In the genomic region with DNA sequence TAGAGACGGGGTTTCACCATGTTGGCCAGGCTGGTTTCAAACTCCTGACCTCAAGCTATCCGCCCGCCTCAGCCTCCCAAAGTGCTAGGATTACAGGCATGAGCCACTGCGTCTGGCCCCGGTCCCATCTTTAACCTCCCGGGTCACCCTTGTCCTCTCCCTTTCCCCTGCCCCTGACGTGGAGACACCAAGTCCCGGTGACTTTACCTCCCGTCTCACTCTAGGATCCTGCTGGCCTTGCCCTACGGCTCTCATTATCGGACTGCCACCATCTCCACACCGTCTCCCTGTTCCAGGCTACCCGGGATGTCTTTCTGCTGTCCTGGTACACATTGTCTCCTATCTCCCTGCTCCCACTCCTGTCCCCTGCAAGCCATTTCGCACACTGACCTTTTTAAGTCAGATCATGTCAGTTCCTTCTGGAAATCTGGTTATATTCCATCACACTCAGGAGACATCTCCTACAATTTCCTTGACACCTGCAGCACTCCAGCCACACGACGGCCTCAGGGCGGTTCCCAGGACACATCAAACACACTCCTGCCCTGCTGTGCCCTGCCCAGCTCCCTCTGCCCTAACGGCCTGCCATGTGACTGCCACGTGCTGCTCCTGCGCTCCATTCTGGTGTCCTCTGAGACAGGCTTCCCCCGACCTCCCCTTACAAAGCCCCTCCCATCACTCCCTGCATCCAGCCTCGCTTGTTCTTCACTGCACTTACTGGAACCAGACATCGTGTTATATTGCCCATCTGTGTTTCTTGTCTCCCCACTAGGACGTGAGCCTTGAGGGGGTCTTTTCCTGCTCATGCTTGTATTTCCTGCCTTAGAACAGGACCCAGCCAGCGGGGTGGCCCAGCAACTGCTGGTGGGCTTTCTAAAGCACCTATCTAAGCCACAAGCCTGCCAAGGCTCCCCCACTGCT, we compare ENCODE assay signal across 9 cellular contexts. TPM values are rescaled to one million over a fixed set of nuclear protein-coding genes. Genes with fewer than 3 reads are reported as not detected.
DNase-seq lines count a peak whose midpoint lies in the region; ATAC-seq, FAIRE-seq and TF ChIP-seq lines count a peak whose summit lies in the region.
"Had no signal": no experiment of that assay in that cellular context is flagged by ENCODE, and none has a peak within 500 bp of the region (broad histone marks: within the 10 kb centered on the region; RNA-seq: fewer than 3 reads in every experiment).

No MANE protein-coding gene starts in this region.

- H3K36me3 ChIP-seq in keratinocyte (ENCODE audit: control insufficient read depth in 2 of 2, extremely low read depth in 1 of 2, insufficient read depth in 2 of 2, low read length in 2 of 2) = no peaks in the 10 kb centered on the region

- H3K9ac ChIP-seq in keratinocyte (ENCODE audit: control insufficient read depth, extremely low read depth, insufficient read depth, low read length) = no peak overlapping the region

- intact Hi-C loops in activated CD4-positive, alpha-beta memory T cell treated with anti-CD3 and anti-CD28 coated beads for 36 hours (cut with micrococcal nuclease) = loop anchor here (1.0 to 5.0 kb wide), 4 partner anchors 60 to 425 kb away; no protein-coding TSS in a partner anchor

- POLR2A ChIA-PET in activated CD4-positive, alpha-beta memory T cell treated with anti-CD3 and anti-CD28 coated beads for 36 hours (lab: Charles Lee) = interaction anchor here (1.1 kb wide), 1 partner anchor 62 kb away, joined by 5 read pairs; a partner anchor contains a TSS

- no peak for FAIRE-seq in keratinocyte (lab: Jason Lieb, UNC)

- ATAC-seq in stimulated activated naive B cell treated with anti-CD40 and anti-IgM and Interleukin-4, amounts not matched to agents 10 μg/mL and 1 μg/mL and 100 μg/mL, for 72 hours (replicated peaks) = no peak
- ATAC-seq in GM18520 (IDR thresholded peaks at IDR 0.05; ENCODE audit: unreplicated experiment) (no peak), HG02623 (IDR thresholded peaks at IDR 0.05; ENCODE audit: unreplicated experiment) (no peak)

- peak; percentile 12 for DNase-seq in NCI-H146 (lab: John Stamatoyannopoulos, UW)
- DNase-seq in NCI-H146 treated with DMSO at 0.1 percent for 48 hours (lab: John Stamatoyannopoulos, UW; ENCODE audit: unreplicated experiment) = no peak
- no peak for DNase-seq in activated CD4-positive, alpha-beta memory T cell treated with anti-CD3 and anti-CD28 coated beads for 36 hours
- DNase-seq in keratinocyte (ENCODE audit: low read depth, low spot score) = no peak
- no peak for DNase-seq in stimulated activated naive B cell treated with anti-CD40 and anti-IgM and Interleukin-4, amounts not matched to agents 10 μg/mL and 1 μg/mL and 100 μg/mL, for 72 hours
- no peak for DNase-seq in foreskin melanocyte

- CTCF ChIA-PET in activated CD4-positive, alpha-beta memory T cell treated with anti-CD3 and anti-CD28 coated beads for 36 hours (lab: Charles Lee) = interaction anchor here (0.6 to 3.8 kb wide), 32 partner anchors 8 to 636 kb away, joined by 3 to 36 read pairs (median 4); a partner anchor contains a TSS

- peak overlapping the region; percentile 59 for H2AFZ ChIP-seq in keratinocyte (ENCODE audit: control insufficient read depth, low read length)

- no peak overlapping the region for H3K27ac Mint-ChIP-seq in activated CD4-positive, alpha-beta memory T cell treated with anti-CD3 and anti-CD28 coated beads for 36 hours
- peak overlapping the region; percentile 76 for H3K27ac Mint-ChIP-seq in stimulated activated naive B cell treated with anti-CD40 and anti-IgM and Interleukin-4, amounts not matched to agents 10 μg/mL and 1 μg/mL and 100 μg/mL, for 72 hours

- H3K9me3 Mint-ChIP-seq in activated CD4-positive, alpha-beta memory T cell treated with anti-CD3 and anti-CD28 coated beads for 36 hours = no peaks in the 10 kb centered on the region
- H3K9me3 Mint-ChIP-seq in stimulated activated naive B cell treated with anti-CD40 and anti-IgM and Interleukin-4, amounts not matched to agents 10 μg/mL and 1 μg/mL and 100 μg/mL, for 72 hours = no peaks in the 10 kb centered on the region

- peak overlapping the region; percentile 35 for H3K4me2 ChIP-seq in keratinocyte (ENCODE audit: control insufficient read depth, extremely low read depth, insufficient read depth, low read depth, low read length)

- no peak overlapping the region for H3K4me3 ChIP-seq in keratinocyte (ENCODE audit: control insufficient read depth in 2 of 3, extremely low read depth in 1 of 3, insufficient read depth in 2 of 3, low read depth in 1 of 3, low read length in 3 of 3)

- dilution Hi-C loops in keratinocyte (cut with MboI; ENCODE audit: extremely low pct_ligation_motif_present, low sequenced_read_pairs) = no loop called here

- TF ChIP-seq CTCF in keratinocyte (optimal IDR thresholded peaks at IDR 0.05 in 1 of 3, IDR thresholded peaks at IDR 0.05 in 1 of 3, conservative IDR thresholded peaks at IDR 0.05 in 1 of 3; ENCODE audit: extremely low read depth in 1 of 3, insufficient read depth in 2 of 3, low read length in 3 of 3) = no peak

- peak overlapping the region; percentile 13 for H3K4me3 Mint-ChIP-seq in activated CD4-positive, alpha-beta memory T cell treated with anti-CD3 and anti-CD28 coated beads for 36 hours
- H3K4me3 Mint-ChIP-seq in stimulated activated naive B cell treated with anti-CD40 and anti-IgM and Interleukin-4, amounts not matched to agents 10 μg/mL and 1 μg/mL and 100 μg/mL, for 72 hours = peak overlapping the region; percentile 80 to 84

- no peak overlapping the region for H3K27ac ChIP-seq in keratinocyte (ENCODE audit: control insufficient read depth, insufficient read depth, low read length)

- H3K4me1 Mint-ChIP-seq in activated CD4-positive, alpha-beta memory T cell treated with anti-CD3 and anti-CD28 coated beads for 36 hours (ENCODE audit: low read depth) = peaks cover 14% of the 10 kb centered on the region
- H3K4me1 Mint-ChIP-seq in stimulated activated naive B cell treated with anti-CD40 and anti-IgM and Interleukin-4, amounts not matched to agents 10 μg/mL and 1 μg/mL and 100 μg/mL, for 72 hours = peaks cover 22 to 30% of the 10 kb centered on the region in 2 donors

- no peaks in the 10 kb centered on the region for H4K20me1 ChIP-seq in keratinocyte (ENCODE audit: control insufficient read depth, extremely low read depth, insufficient read depth, low read length)

- no peaks in the 10 kb centered on the region for H3K9me3 ChIP-seq in keratinocyte (ENCODE audit: control insufficient read depth, low read depth, low read length)

- H3K36me3 Mint-ChIP-seq in activated CD4-positive, alpha-beta memory T cell treated with anti-CD3 and anti-CD28 coated beads for 36 hours = no peaks in the 10 kb centered on the region
- no peaks in the 10 kb centered on the region for H3K36me3 Mint-ChIP-seq in stimulated activated naive B cell treated with anti-CD40 and anti-IgM and Interleukin-4, amounts not matched to agents 10 μg/mL and 1 μg/mL and 100 μg/mL, for 72 hours

- H3K27me3 Mint-ChIP-seq in activated CD4-positive, alpha-beta memory T cell treated with anti-CD3 and anti-CD28 coated beads for 36 hours = no peaks in the 10 kb centered on the region
- H3K27me3 Mint-ChIP-seq in stimulated activated naive B cell treated with anti-CD40 and anti-IgM and Interleukin-4, amounts not matched to agents 10 μg/mL and 1 μg/mL and 100 μg/mL, for 72 hours = peaks cover 12 to 16% of the 10 kb centered on the region in 2 donors

- H3K9me1 ChIP-seq in keratinocyte (ENCODE audit: control insufficient read depth, extremely low read depth, insufficient read depth, low read length) = no peaks in the 10 kb centered on the region

- H3K4me1 ChIP-seq in keratinocyte (ENCODE audit: control insufficient read depth, extremely low read depth, insufficient read depth, low read length) = peaks cover 3% of the 10 kb centered on the region

- H3K27me3 ChIP-seq in keratinocyte (ENCODE audit: control insufficient read depth, extremely low read depth, insufficient read depth, low read length) = no peaks in the 10 kb centered on the region

- H3K79me2 ChIP-seq in keratinocyte (ENCODE audit: control insufficient read depth, insufficient read depth, low read length) = no peaks in the 10 kb centered on the region

RNA-seq across cellular contexts. Expression of a gene that starts 32.7 kb away (rescaled TPM):
- under 1 TPM in 1 of 2 experiments, not detected in 1; 0.19 TPM for total RNA-seq in activated CD4-positive, alpha-beta memory T cell treated with anti-CD3 and anti-CD28 coated beads for 36 hours
- 0.58 to 1.4 TPM (median 1.4 TPM) in 3 replicates for polyA plus RNA-seq in keratinocyte
- 6.6 TPM for polyA plus RNA-seq in keratinocyte (2011; ENCODE audit: low read depth)
- polyA plus RNA-seq in keratinocyte (2011; cell fraction: cytosol; rRNA removed) = 0.44 and 1.5 TPM in 2 replicates
- polyA plus RNA-seq in keratinocyte (2011; cell fraction: nucleus; rRNA removed) = 0.87 and 1.2 TPM in 2 replicates
- polyA plus RNA-seq in keratinocyte (2012; ENCODE audit: low replicate concordance) = 0.40 and 6.6 TPM in 2 replicates
- 0.36 to 4.6 TPM (median 0.90 TPM) in 3 replicates for polyA minus RNA-seq in keratinocyte
- polyA minus RNA-seq in keratinocyte (2011; cell fraction: cytosol; rRNA and poly(A)+ RNA removed) = not detected
- polyA minus RNA-seq in keratinocyte (2011; cell fraction: nucleus; rRNA and poly(A)+ RNA removed) = 0.63 and 2.6 TPM in 2 replicates
- total RNA-seq: LHCN-M2 had no signal
